Comparison of ENCODE assay signal across 1 cellular context in genomic region chr18:2848145-2848878, GRCh38.
TF ChIP-seq lines count a peak whose summit lies in the region.

No MANE protein-coding gene starts in this region.

TF ChIP-seq in H1, 55 proteins besides CTCF, POLR2A, EP300 and RAD21 (continued from another document):
- TF ChIP-seq ATF3 (IDR thresholded peaks at IDR 0.05; ENCODE audit: insufficient read depth, low read depth, low read length), result no peak
